In genomic region chr5:81350507-81350906, GRCh38 we compare ENCODE assay signal across 36 cellular contexts. TPM values are rescaled to one million over a fixed set of nuclear protein-coding genes. Genes with fewer than 3 reads are reported as not detected.
"Had no signal": no experiment of that assay in that cellular context is flagged by ENCODE, and none has a peak within 500 bp of the region (broad histone marks: within the 10 kb centered on the region; RNA-seq: fewer than 3 reads in every experiment).

No MANE protein-coding gene starts in this region.

- H3K27ac ChIP-seq: ascending aorta, breast epithelium, cardiac muscle cell, colonic mucosa, foreskin keratinocyte, gastroesophageal sphincter, heart right ventricle, WERI-Rb-1 had no signal

- H3K27me3 Mint-ChIP-seq: activated T-cell treated with anti-CD3 and anti-CD28 coated beads, Interleukin-2, amount 50 U/mL, for 24 hours had no signal

- H3K4me3 ChIP-seq: ascending aorta, breast epithelium, cardiac muscle cell, colonic mucosa, gastroesophageal sphincter, heart right ventricle had no signal

- ATAC-seq: activated naive CD4-positive, alpha-beta T cell treated with anti-CD3 and anti-CD28 coated beads, Interleukin-2, amount 50 U/mL, for 72 hours; activated T-cell treated with anti-CD3 and anti-CD28 coated beads, Interleukin-2, amount 50 U/mL, for 72 hours; esophagus mucosa; foreskin keratinocyte; gastroesophageal sphincter; heart right ventricle; T-helper 17 cell had no signal

- H3K36me3 ChIP-seq: ascending aorta, breast epithelium, cardiac muscle cell, colonic mucosa, gastroesophageal sphincter, heart right ventricle, WERI-Rb-1 had no signal

- FAIRE-seq: endometrium had no signal

- H3K4me3 Mint-ChIP-seq: activated CD4-positive, alpha-beta memory T cell treated with anti-CD3 and anti-CD28 coated beads, Interleukin-2, amount 10 ng/mL, durations not matched to agents 7 days and 5 days; activated CD4-positive, alpha-beta T cell treated with anti-CD3 and anti-CD28 coated beads, Interleukin-2, amount 10 ng/mL, durations not matched to agents 7 days and 5 days; activated naive CD4-positive, alpha-beta T cell treated with anti-CD3 and anti-CD28 coated beads, Interleukin-2, amount 10 ng/mL, durations not matched to agents 7 days and 5 days; activated naive CD8-positive, alpha-beta T cell treated with anti-CD3 and anti-CD28 coated beads, Interleukin-2, amount 10 ng/mL, durations not matched to agents 7 days and 5 days; activated T-cell treated with anti-CD3 and anti-CD28 coated beads, Interleukin-2, amount 50 U/mL, for 24 hours; activated T-cell treated with anti-CD3 and anti-CD28 coated beads, Interleukin-2, amount 50 U/mL, for 72 hours; brain; T-helper 17 cell; T-helper 2 cell treated with Interferon-gamma antibody and Interleukin-4, amounts not matched to agents 5 μg/mL and 100 μg/mL, for 36 hours had no signal

- H3K27me3 ChIP-seq: ascending aorta, breast epithelium, cardiac muscle cell, colonic mucosa, foreskin keratinocyte, gastroesophageal sphincter, heart right ventricle had no signal

- H3K9me3 Mint-ChIP-seq: activated CD4-positive, alpha-beta memory T cell treated with anti-CD3 and anti-CD28 coated beads, Interleukin-2, amount 10 ng/mL, durations not matched to agents 7 days and 5 days; activated CD4-positive, alpha-beta T cell treated with anti-CD3 and anti-CD28 coated beads, Interleukin-2, amount 10 ng/mL, durations not matched to agents 7 days and 5 days; activated naive CD4-positive, alpha-beta T cell treated with anti-CD3 and anti-CD28 coated beads, Interleukin-2, amount 10 ng/mL, durations not matched to agents 7 days and 5 days; activated naive CD4-positive, alpha-beta T cell treated with anti-CD3 and anti-CD28 coated beads, Interleukin-2, amount 50 U/mL, for 72 hours; activated naive CD8-positive, alpha-beta T cell treated with anti-CD3 and anti-CD28 coated beads, Interleukin-2, amount 10 ng/mL, durations not matched to agents 7 days and 5 days; activated T-cell treated with anti-CD3 and anti-CD28 coated beads, Interleukin-2, amount 50 U/mL, for 24 hours; activated T-cell treated with anti-CD3 and anti-CD28 coated beads, Interleukin-2, amount 50 U/mL, for 72 hours; brain; T-helper 2 cell treated with Interferon-gamma antibody and Interleukin-4, amounts not matched to agents 5 μg/mL and 100 μg/mL, for 36 hours had no signal

- H3K36me3 Mint-ChIP-seq: activated naive CD4-positive, alpha-beta T cell treated with anti-CD3 and anti-CD28 coated beads, Interleukin-2, amount 10 ng/mL, durations not matched to agents 7 days and 5 days; activated naive CD4-positive, alpha-beta T cell treated with anti-CD3 and anti-CD28 coated beads, Interleukin-2, amount 50 U/mL, for 72 hours; activated naive CD8-positive, alpha-beta T cell treated with anti-CD3 and anti-CD28 coated beads, Interleukin-2, amount 10 ng/mL, durations not matched to agents 7 days and 5 days; brain had no signal

- H3K4me1 Mint-ChIP-seq: activated CD4-positive, alpha-beta memory T cell treated with anti-CD3 and anti-CD28 coated beads, Interleukin-2, amount 10 ng/mL, durations not matched to agents 7 days and 5 days; activated CD4-positive, alpha-beta T cell treated with anti-CD3 and anti-CD28 coated beads, Interleukin-2, amount 10 ng/mL, durations not matched to agents 7 days and 5 days; activated naive CD4-positive, alpha-beta T cell treated with anti-CD3 and anti-CD28 coated beads, Interleukin-2, amount 10 ng/mL, durations not matched to agents 7 days and 5 days; activated naive CD8-positive, alpha-beta T cell treated with anti-CD3 and anti-CD28 coated beads, Interleukin-2, amount 10 ng/mL, durations not matched to agents 7 days and 5 days; brain; T-helper 17 cell had no signal

- H3K27ac Mint-ChIP-seq: activated CD4-positive, alpha-beta memory T cell treated with anti-CD3 and anti-CD28 coated beads, Interleukin-2, amount 10 ng/mL, durations not matched to agents 7 days and 5 days; activated CD4-positive, alpha-beta T cell treated with anti-CD3 and anti-CD28 coated beads, Interleukin-2, amount 10 ng/mL, durations not matched to agents 7 days and 5 days; activated naive CD4-positive, alpha-beta T cell treated with anti-CD3 and anti-CD28 coated beads, Interleukin-2, amount 10 ng/mL, durations not matched to agents 7 days and 5 days; activated naive CD4-positive, alpha-beta T cell treated with anti-CD3 and anti-CD28 coated beads, Interleukin-2, amount 50 U/mL, for 72 hours; activated naive CD8-positive, alpha-beta T cell treated with anti-CD3 and anti-CD28 coated beads, Interleukin-2, amount 10 ng/mL, durations not matched to agents 7 days and 5 days; activated T-cell treated with anti-CD3 and anti-CD28 coated beads, Interleukin-2, amount 50 U/mL, for 24 hours; activated T-cell treated with anti-CD3 and anti-CD28 coated beads, Interleukin-2, amount 50 U/mL, for 72 hours; brain; T-helper 17 cell; T-helper 2 cell treated with Interferon-gamma antibody and Interleukin-4, amounts not matched to agents 5 μg/mL and 100 μg/mL, for 36 hours had no signal

- H3K9me3 ChIP-seq: ascending aorta, breast epithelium, colonic mucosa, gastroesophageal sphincter, heart right ventricle had no signal

- DNase-seq: activated CD4-positive, alpha-beta memory T cell treated with anti-CD3 and anti-CD28 coated beads, Interleukin-2, amount 10 ng/mL, durations not matched to agents 7 days and 5 days; activated CD4-positive, alpha-beta T cell treated with anti-CD3 and anti-CD28 coated beads for 1 hour; activated CD4-positive, alpha-beta T cell treated with anti-CD3 and anti-CD28 coated beads for 4 hours; activated CD4-positive, alpha-beta T cell treated with anti-CD3 and anti-CD28 coated beads, Interleukin-2, amount 10 ng/mL, durations not matched to agents 7 days and 5 days; activated CD4-positive, alpha-beta T cell treated with anti-CD3 and anti-CD28 coated beads, Interleukin-2, amount 50 U/mL, for 4 hours; activated CD4-positive, CD25-positive, alpha-beta regulatory T cell; activated CD8-positive, alpha-beta memory T cell treated with anti-CD3 and anti-CD28 coated beads, Interleukin-2, amount 50 U/mL, for 48 hours; activated gamma-delta T cell; activated naive CD4-positive, alpha-beta T cell; activated naive CD4-positive, alpha-beta T cell treated with anti-CD3 and anti-CD28 coated beads, Interleukin-2, amount 10 ng/mL, durations not matched to agents 7 days and 5 days; activated naive CD8-positive, alpha-beta T cell treated with anti-CD3 and anti-CD28 coated beads, Interleukin-2, amount 10 ng/mL, durations not matched to agents 7 days and 5 days; activated T-cell treated with anti-CD3 and anti-CD28 coated beads for 4 hours; activated T-cell treated with anti-CD3 and anti-CD28 coated beads, Interleukin-2, amount 50 U/mL, for 24 hours; activated T-cell treated with anti-CD3 and anti-CD28 coated beads, Interleukin-2, amount 50 U/mL, for 72 hours; central memory CD4-positive, alpha-beta T cell; cerebellar nuclear complex; colonic mucosa; effector CD8-positive, alpha-beta T cell; heart right ventricle; T-helper 1 cell; T-helper 17 cell; T1000; WERI-Rb-1 had no signal

- H3K4me1 ChIP-seq: ascending aorta, breast epithelium, colonic mucosa, foreskin keratinocyte, gastroesophageal sphincter, heart right ventricle had no signal

RNA-seq across cellular contexts. Expression of gene ACOT12, which starts 43.4 kb away (rescaled TPM):
- total RNA-seq: activated CD4-positive, alpha-beta memory T cell treated with anti-CD3 and anti-CD28 coated beads, Interleukin-2, amount 10 ng/mL, durations not matched to agents 7 days and 5 days; activated CD4-positive, alpha-beta T cell treated with anti-CD3 and anti-CD28 coated beads, Interleukin-2, amount 10 ng/mL, durations not matched to agents 7 days and 5 days; activated naive CD4-positive, alpha-beta T cell treated with anti-CD3 and anti-CD28 coated beads, Interleukin-2, amount 50 U/mL, for 72 hours; activated naive CD8-positive, alpha-beta T cell treated with anti-CD3 and anti-CD28 coated beads, Interleukin-2, amount 10 ng/mL, durations not matched to agents 7 days and 5 days; activated T-cell treated with anti-CD3 and anti-CD28 coated beads, Interleukin-2, amount 50 U/mL, for 72 hours; ascending aorta; breast epithelium; cardiac muscle cell; colonic mucosa; dermis microvascular lymphatic vessel endothelial cell; epithelial cell of proximal tubule; esophagus mucosa; foreskin keratinocyte; gastroesophageal sphincter; glomerular endothelial cell; heart right ventricle; T-helper 17 cell had no signal
- polyA plus RNA-seq: cardiac muscle cell, foreskin keratinocyte had no signal
